29 cellular contexts compared by ENCODE assay signal in the genomic region with DNA sequence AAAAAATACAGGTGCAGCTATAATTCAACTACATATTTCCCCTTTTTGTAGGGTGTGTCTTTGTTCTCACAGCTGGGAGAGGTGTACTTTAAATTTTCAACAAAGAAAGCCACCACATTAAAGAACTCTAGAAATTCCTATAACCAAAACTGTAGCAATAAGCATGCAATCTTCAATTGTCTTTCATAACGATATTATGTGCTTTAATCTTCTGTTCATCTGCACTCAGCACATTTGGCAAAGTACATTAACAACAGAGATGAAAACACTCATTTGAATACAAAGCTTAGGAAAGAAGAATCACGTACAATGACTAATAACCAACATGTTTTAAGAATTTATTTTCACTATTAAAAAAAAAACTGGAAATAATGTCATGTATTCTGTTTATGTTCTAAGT.
"Had no signal": no experiment of that assay in that cellular context is flagged by ENCODE, and none has a peak within 500 bp of the region (broad histone marks: within the 10 kb centered on the region; RNA-seq: fewer than 3 reads in every experiment).

No MANE protein-coding gene starts in this region.

- H3K4me2 ChIP-seq: hepatocyte had no signal

- ATAC-seq: activated CD4-positive, alpha-beta T cell treated with anti-CD3 and anti-CD28 coated beads for 36 hours; activated CD8-positive, alpha-beta memory T cell treated with anti-CD3 and anti-CD28 coated beads, Interleukin-2, amount 10 ng/mL, durations not matched to agents 7 days and 5 days; activated CD8-positive, alpha-beta T cell treated with anti-CD3 and anti-CD28 coated beads, Interleukin-2, amount 10 ng/mL, durations not matched to agents 7 days and 5 days; activated naive CD8-positive, alpha-beta T cell treated with anti-CD3 and anti-CD28 coated beads, Interleukin-2, amount 50 U/mL, for 24 hours; body of pancreas; heart right ventricle had no signal

- H3K4me1 ChIP-seq: adrenal gland, body of pancreas had no signal

- H3K36me3 ChIP-seq: adrenal gland, esophagus squamous epithelium, heart right ventricle had no signal

- H3K27ac ChIP-seq: adrenal gland, body of pancreas, esophagus squamous epithelium, heart right ventricle, hepatocyte had no signal

- H3K27me3 ChIP-seq: adrenal gland, body of pancreas, esophagus squamous epithelium, heart right ventricle, hepatocyte had no signal

- H3K4me3 ChIP-seq: adrenal gland, body of pancreas, esophagus squamous epithelium, heart right ventricle, hepatocyte had no signal

- H2AFZ ChIP-seq: hepatocyte had no signal

- H3K79me2 ChIP-seq: hepatocyte had no signal

- DNase-seq: activated CD4-positive, alpha-beta memory T cell treated with anti-CD3 and anti-CD28 coated beads for 36 hours; activated CD4-positive, alpha-beta T cell treated with anti-CD3 and anti-CD28 coated beads for 36 hours; activated CD4-positive, alpha-beta T cell treated with anti-CD3 and anti-CD28 coated beads, Interleukin-2, amount 10 ng/mL, durations not matched to agents 24 days and 14 days; activated CD4-positive, CD25-positive, alpha-beta regulatory T cell; activated CD4-positive, CD25-positive, alpha-beta regulatory T cell treated with anti-CD3 and anti-CD28 coated beads, Interleukin-2, amount 50 U/mL, for 72 hours; activated CD8-positive, alpha-beta memory T cell treated with anti-CD3 and anti-CD28 coated beads, Interleukin-2, amount 10 ng/mL, durations not matched to agents 7 days and 5 days; activated CD8-positive, alpha-beta memory T cell treated with anti-CD3 and anti-CD28 coated beads, Interleukin-2, amount 50 U/mL, for 4 hours; activated CD8-positive, alpha-beta T cell treated with anti-CD3 and anti-CD28 coated beads, Interleukin-2, amount 10 ng/mL, durations not matched to agents 7 days and 5 days; activated effector memory CD4-positive, alpha-beta T cell treated with anti-CD3 and anti-CD28 coated beads, Interleukin-2, amount 50 U/mL, for 16 hours; activated naive CD4-positive, alpha-beta T cell treated with anti-CD3 and anti-CD28 coated beads for 36 hours; activated naive CD8-positive, alpha-beta T cell treated with anti-CD3 and anti-CD28 coated beads for 36 hours; activated naive CD8-positive, alpha-beta T cell treated with anti-CD3 and anti-CD28 coated beads, Interleukin-2, amount 50 U/mL, for 24 hours; activated T-cell treated with anti-CD3 and anti-CD28 coated beads, Interleukin-2, amount 50 U/mL, for 1 hour; activated T-cell treated with anti-CD3 and anti-CD28 coated beads, Interleukin-2, amount 50 U/mL, for 48 hours; adrenal gland; amygdala; aorta; body of pancreas; caudate nucleus; cortex of kidney; dermis blood vessel endothelial cell; effector CD8-positive, alpha-beta T cell; endodermal cell; erythroblast; esophagus squamous epithelium; heart right ventricle; T-helper 1 cell; T-helper 2 cell had no signal

- H3K9me3 ChIP-seq: adrenal gland, body of pancreas, esophagus squamous epithelium, heart right ventricle had no signal
